8 cellular contexts compared by ENCODE assay signal in the genomic region with DNA sequence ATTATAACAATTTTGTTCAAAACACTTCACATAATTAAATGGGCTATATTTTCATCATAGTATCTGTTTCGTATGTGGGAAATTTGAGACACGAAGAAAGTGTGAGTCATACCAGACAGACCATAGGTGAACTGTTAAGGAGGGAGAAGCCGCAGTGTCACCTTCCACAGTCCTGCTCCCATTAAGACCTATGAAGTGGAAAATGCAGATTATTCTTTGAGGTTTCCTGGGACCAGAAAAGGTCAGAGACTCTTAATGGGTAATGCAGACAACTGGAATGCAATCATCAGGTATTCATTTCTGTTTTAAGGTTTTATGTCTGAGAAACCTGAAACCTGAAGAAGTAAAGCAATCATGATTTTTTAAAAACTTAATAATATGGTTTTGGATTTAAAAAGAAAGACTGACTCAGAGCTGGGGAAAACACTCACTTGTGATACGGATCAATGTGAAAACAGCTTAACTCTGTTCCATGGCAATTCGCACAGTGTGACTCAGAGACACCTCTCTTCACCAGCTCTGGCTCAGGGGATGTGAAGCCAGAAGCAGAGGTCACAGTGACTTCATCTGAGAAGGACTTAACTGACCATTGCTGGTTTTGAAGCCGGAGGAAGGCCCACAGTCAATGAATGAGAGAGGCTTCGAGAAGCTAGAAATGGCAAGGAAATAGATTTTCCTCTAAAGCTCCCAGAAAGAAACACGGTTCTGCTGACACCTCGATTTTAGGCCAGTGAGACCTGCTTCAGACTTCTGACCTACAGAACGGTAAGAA. TPM values are rescaled to one million over a fixed set of nuclear protein-coding genes. Genes with fewer than 3 reads are reported as not detected.
A peak's percentile ranks its signal among the peaks of the same experiment; 100 is the strongest.
DNase-seq lines count a peak whose midpoint lies in the region; ATAC-seq and TF ChIP-seq lines count a peak whose summit lies in the region.

No MANE protein-coding gene starts in this region.

- intact Hi-C loops in OCI-LY7 (cut with micrococcal nuclease; ENCODE audit: unreplicated experiment), result no loop called here

- H3K9me3 Mint-ChIP-seq in mesothelial cell of epicardium, result peaks cover 4% of the 10 kb centered on the region

- peak; percentile 45 for DNase-seq in activated CD4-positive, CD25-positive, alpha-beta regulatory T cell treated with anti-CD3 and anti-CD28 coated beads, Interleukin-2, amount 50 U/mL, for 72 hours
- DNase-seq in DMS153 treated with DMSO at 0.1 percent for 48 hours (lab: John Stamatoyannopoulos, UW; ENCODE audit: unreplicated experiment), result no peak
- DNase-seq in OCI-LY7 (ENCODE audit: low spot score), result no peak
- no peak for DNase-seq in mesothelial cell of epicardium (ENCODE audit: low spot score in 2 of 2, unreplicated experiment in 2 of 2)
- no peak for DNase-seq in NCI-H2029 treated with DMSO at 0.1 percent for 48 hours (lab: John Stamatoyannopoulos, UW)

- H3K4me2 ChIP-seq in parathyroid adenoma (ENCODE audit: low read length) (no peak overlapping the region), OCI-LY7 (ENCODE audit: low read length) (no peak overlapping the region)

- no peak overlapping the region for H3K9ac ChIP-seq in parathyroid adenoma

- ATAC-seq in GM18907 (IDR thresholded peaks at IDR 0.05; ENCODE audit: unreplicated experiment), result peak; percentile 76
- peak; percentile 61 for ATAC-seq in HG02759 (IDR thresholded peaks at IDR 0.05; ENCODE audit: unreplicated experiment)

- H4K20me1 ChIP-seq in OCI-LY7 (ENCODE audit: insufficient read depth, low read length), result no peaks in the 10 kb centered on the region

- H3K9me2 ChIP-seq in OCI-LY7 (ENCODE audit: insufficient read depth, low read length), result no peaks in the 10 kb centered on the region

- TF ChIP-seq CTCF in parathyroid adenoma (IDR thresholded peaks at IDR 0.05) (no peak), OCI-LY7 (conservative IDR thresholded peaks at IDR 0.05; ENCODE audit: low read length) (no peak), mesothelial cell of epicardium (IDR thresholded peaks at IDR 0.05; ENCODE audit: unreplicated experiment) (no peak)

- H3K4me3 Mint-ChIP-seq in mesothelial cell of epicardium, result no peak overlapping the region

- no peaks in the 10 kb centered on the region for H3K27me3 ChIP-seq in parathyroid adenoma (ENCODE audit: control insufficient read depth, insufficient read depth, low read length)

- peaks cover 9% of the 10 kb centered on the region for H3K4me1 Mint-ChIP-seq in mesothelial cell of epicardium

- H3K4me3 ChIP-seq in parathyroid adenoma (ENCODE audit: low read depth, low read length) (no peak overlapping the region), OCI-LY7 (ENCODE audit: low read depth, low read length, poor library complexity, severe bottlenecking) (no peak overlapping the region)

- no TSS peak for BruUV-seq in OCI-LY7 (replicated peaks; lab: Mats Ljungman, UMichigan)

- H3K9me3 ChIP-seq in parathyroid adenoma (ENCODE audit: control insufficient read depth, low read length), result no peaks in the 10 kb centered on the region
- no peaks in the 10 kb centered on the region for H3K9me3 ChIP-seq in OCI-LY7 (ENCODE audit: low read length)

- no peak overlapping the region for H3K27ac Mint-ChIP-seq in mesothelial cell of epicardium

- no peaks in the 10 kb centered on the region for H3K36me3 ChIP-seq in parathyroid adenoma (ENCODE audit: control insufficient read depth, insufficient read depth, low read length)
- no peaks in the 10 kb centered on the region for H3K36me3 ChIP-seq in OCI-LY7 (ENCODE audit: insufficient read depth, low read length)

- H3K27ac ChIP-seq in parathyroid adenoma (peak overlapping the region; percentile 88), OCI-LY7 (ENCODE audit: low read depth, low read length, poor library complexity, severe bottlenecking) (no peak overlapping the region)

- H3K79me2 ChIP-seq in parathyroid adenoma (no peaks in the 10 kb centered on the region), OCI-LY7 (ENCODE audit: insufficient read depth, low read depth, low read length) (no peaks in the 10 kb centered on the region)

- H3K36me3 Mint-ChIP-seq in mesothelial cell of epicardium, result peaks cover 2% of the 10 kb centered on the region

- CTCF ChIA-PET in OCI-LY7 (lab: Charles Lee; ENCODE audit: unreplicated experiment), result no interaction called here

- H2AFZ ChIP-seq in parathyroid adenoma (peak overlapping the region; percentile 70), OCI-LY7 (ENCODE audit: low read length) (no peak overlapping the region)

- peaks cover 23% of the 10 kb centered on the region for H3K4me1 ChIP-seq in parathyroid adenoma
- no peaks in the 10 kb centered on the region for H3K4me1 ChIP-seq in OCI-LY7 (ENCODE audit: insufficient read depth, low read length, poor library complexity, severe bottlenecking)

- H3K27me3 Mint-ChIP-seq in mesothelial cell of epicardium (ENCODE audit: low read depth), result no peaks in the 10 kb centered on the region

- POLR2A ChIA-PET in OCI-LY7 (lab: Charles Lee), result interaction anchor here (0.5 to 1.1 kb wide), 3 partner anchors 32 to 335 kb away, joined by 3 to 5 read pairs (median 3); no protein-coding TSS in a partner anchor

RNA-seq across cellular contexts. Expression of a gene that starts 17.2 kb away (rescaled TPM):
- 10.8 and 18.2 TPM in 2 replicates for total RNA-seq in OCI-LY7 (2014; rRNA removed; shearing (Covaris generic))
- total RNA-seq in OCI-LY7 (2022) (29.5 and 38.4 TPM in 2 replicates), mesothelial cell of epicardium (8.0 to 9.1 TPM (median 8.6 TPM) in 3 replicates)

RNA-seq across cellular contexts. Expression of a gene that starts 47.5 kb away (rescaled TPM):
- 25.4 and 37.8 TPM in 2 replicates for total RNA-seq in OCI-LY7 (2014; rRNA removed; shearing (Covaris generic))
- total RNA-seq in OCI-LY7 (2022) (27.9 and 28.7 TPM in 2 replicates), mesothelial cell of epicardium (8.5 to 10.2 TPM (median 9.7 TPM) in 3 replicates)
